Comparison of ENCODE assay signal across 22 cellular contexts in genomic region chr5:171739246-171739645, GRCh38.
"Had no signal": no experiment of that assay in that cellular context is flagged by ENCODE, and none has a peak within 500 bp of the region (broad histone marks: within the 10 kb centered on the region; RNA-seq: fewer than 3 reads in every experiment).

No MANE protein-coding gene starts in this region.

- H3K9me3 ChIP-seq: esophagus squamous epithelium, heart right ventricle, right lobe of liver, suprapubic skin had no signal

- H3K4me1 ChIP-seq: parathyroid adenoma had no signal

- H3K36me3 ChIP-seq: esophagus squamous epithelium, heart right ventricle, right lobe of liver, suprapubic skin had no signal

- H3K9ac ChIP-seq: parathyroid adenoma had no signal

- H3K4me3 ChIP-seq: coronary artery, esophagus squamous epithelium, heart right ventricle, lung, right lobe of liver, suprapubic skin had no signal

- FAIRE-seq: endometrium, kidney, small intestine had no signal

- H3K27me3 ChIP-seq: heart right ventricle, right lobe of liver, suprapubic skin had no signal

- DNase-seq: effector memory CD8-positive, alpha-beta T cell; erythroblast; esophagus squamous epithelium; foreskin melanocyte; glutamatergic neuron; heart right ventricle; hippocampal formation; kidney; natural killer cell; right lobe of liver; small intestine; stimulated activated CD4-positive, alpha-beta T cell treated with anti-CD3 and anti-CD28 coated beads, Interleukin-15, amount 100 ng/mL, for 24 hours; stimulated activated CD4-positive, alpha-beta T cell treated with anti-CD3 and anti-CD28 coated beads, Interleukin-4, amount 100 ng/mL, for 1 hour; stimulated activated CD8-positive, alpha-beta memory T cell treated with anti-CD3 and anti-CD28 coated beads, Interleukin-4, amount 100 ng/mL, for 48 hours; stimulated activated naive CD4-positive, alpha-beta T cell; stimulated activated naive CD8-positive, alpha-beta T cell treated with anti-CD3 and anti-CD28 coated beads, Interleukin-15, amount 100 ng/mL, for 72 hours; trophoblast cell had no signal

- H3K27ac ChIP-seq: coronary artery, esophagus squamous epithelium, parathyroid adenoma, right lobe of liver, suprapubic skin had no signal
